ENCODE assay signal across 8 cellular contexts in the genomic region with DNA sequence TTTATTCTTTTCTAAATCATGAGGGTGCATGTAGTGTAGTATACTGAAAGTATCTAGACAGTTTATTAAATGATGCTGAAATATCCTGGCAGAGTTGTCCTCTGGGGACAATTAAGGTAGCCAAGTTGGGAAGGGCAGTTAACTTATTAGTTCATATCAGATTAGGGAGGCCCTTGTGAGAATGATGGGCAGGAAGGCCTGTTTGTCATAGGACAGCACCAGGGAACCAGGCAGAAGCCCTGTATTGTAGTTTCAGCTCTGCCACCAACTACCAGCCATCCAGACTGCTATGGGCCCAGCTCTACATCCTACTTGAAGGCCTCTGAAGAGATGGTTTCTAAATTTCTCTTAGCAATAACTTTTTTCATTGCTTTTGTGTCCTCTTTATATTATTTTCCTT. TPM values are rescaled to one million over a fixed set of nuclear protein-coding genes. Genes with fewer than 3 reads are reported as not detected.
DNase-seq lines count a peak whose midpoint lies in the region; ATAC-seq and TF ChIP-seq lines count a peak whose summit lies in the region.

No MANE protein-coding gene starts in this region.

- H3K14ac ChIP-seq in trophoblast cell (ENCODE audit: low read length) = no peak overlapping the region

- peaks cover 89% of the 10 kb centered on the region for H3K79me2 ChIP-seq in DOHH2 (ENCODE audit: control insufficient read depth, low read length)
- peaks cover 15% of the 10 kb centered on the region for H3K79me2 ChIP-seq in trophoblast cell (ENCODE audit: control insufficient read depth, insufficient read depth, low read length, poor library complexity)

- H3K23ac ChIP-seq in trophoblast cell (ENCODE audit: low read length) = no peak overlapping the region

- no peak overlapping the region for H4K12ac ChIP-seq in trophoblast cell (ENCODE audit: low read depth, low read length)

- H4K8ac ChIP-seq in trophoblast cell (ENCODE audit: low read depth, low read length) = no peak overlapping the region

- H4K20me1 ChIP-seq in DOHH2 (ENCODE audit: control insufficient read depth, insufficient read depth, low read depth, low read length) = peaks cover 65% of the 10 kb centered on the region

- H3K18ac ChIP-seq in trophoblast cell (ENCODE audit: low read length) = no peak overlapping the region

- H3K4me1 ChIP-seq in DOHH2 (ENCODE audit: control insufficient read depth, low read length) = peaks cover 69% of the 10 kb centered on the region
- peaks cover 0 to 2% of the 10 kb centered on the region in 2 experiments for H3K4me1 ChIP-seq in trophoblast cell (ENCODE audit: control insufficient read depth in 1 of 2, insufficient read depth in 2 of 2, low read length in 2 of 2)

- DNase-seq in NB4 (ENCODE audit: low read depth) (peak; percentile 47), dorsolateral prefrontal cortex (no peak), trophoblast cell (no peak), AG08395 (ENCODE audit: low spot score) (no peak), GM10248 (ENCODE audit: extremely low spot score) (no peak)

- H3K27ac ChIP-seq in DOHH2 (ENCODE audit: low read depth, low read length) (no peak overlapping the region), dorsolateral prefrontal cortex (peak overlapping the region in 34 of 59 donors; percentile 2 to 99 (median 33)), trophoblast cell (ENCODE audit: low read depth, low read length) (no peak overlapping the region)

- no peak overlapping the region for H2BK120ac ChIP-seq in trophoblast cell (ENCODE audit: insufficient read depth, low read length, poor library complexity)

- H3K79me1 ChIP-seq in trophoblast cell (ENCODE audit: low read length) = peaks cover 14% of the 10 kb centered on the region

- intact Hi-C loops in dorsolateral prefrontal cortex (cut with DNase I) = loop anchor here in 1 of 2 donors (10.0 kb wide), 1 partner anchor 52 kb away; no protein-coding TSS in a partner anchor

- no peak overlapping the region for H4K91ac ChIP-seq in trophoblast cell (ENCODE audit: low read depth, low read length)

- TF ChIP-seq CTCF in DOHH2 (IDR thresholded peaks at IDR 0.05; ENCODE audit: low read depth, low read length, poor library complexity, severe bottlenecking) = no peak
- no peak for TF ChIP-seq CTCF in NB4 (IDR thresholded peaks at IDR 0.05; ENCODE audit: low read depth, low read length)
- no peak for TF ChIP-seq CTCF in dorsolateral prefrontal cortex (IDR thresholded peaks at IDR 0.05 in 54 of 56, conservative IDR thresholded peaks at IDR 0.05 in 2 of 56; ENCODE audit: low read depth in 1 of 56, partially characterized antibody in 56 of 56)
- TF ChIP-seq CTCF in GM10248 (IDR thresholded peaks at IDR 0.05; ENCODE audit: control extremely low read depth, extremely low read depth, low read depth, missing control alignments) = no peak

- H3K4me3 ChIP-seq in DOHH2 (ENCODE audit: low read length) = peak overlapping the region; percentile 85
- H3K4me3 ChIP-seq in NB4 (ENCODE audit: low read depth, low read length) = peak overlapping the region; percentile 96
- peak overlapping the region in 49 of 59 donors; percentile 0 to 100 (median 98) for H3K4me3 ChIP-seq in dorsolateral prefrontal cortex
- no peak overlapping the region for H3K4me3 ChIP-seq in trophoblast cell (ENCODE audit: low read depth, low read length)

- no peaks in the 10 kb centered on the region for H3F3A ChIP-seq in DOHH2 (ENCODE audit: control insufficient read depth, insufficient read depth)

- no peak overlapping the region for H3K9ac ChIP-seq in trophoblast cell (ENCODE audit: low read length)

- peak overlapping the region; percentile 88 for H3K4ac ChIP-seq in trophoblast cell (ENCODE audit: low read depth, low read length)

- no peaks in the 10 kb centered on the region for H3K9me2 ChIP-seq in DOHH2 (replicated peaks; ENCODE audit: control insufficient read depth, low read length)

- H3K27me3 ChIP-seq in DOHH2 (ENCODE audit: control insufficient read depth, low read length) = no peaks in the 10 kb centered on the region
- H3K27me3 ChIP-seq in dorsolateral prefrontal cortex = no peaks in the 10 kb centered on the region
- H3K27me3 ChIP-seq in trophoblast cell (ENCODE audit: insufficient read depth, low read length) = no peaks in the 10 kb centered on the region

- no peak for TF ChIP-seq POLR2A in NB4 (IDR thresholded peaks at IDR 0.05; ENCODE audit: extremely low read depth, insufficient read length)

- H3K9me3 ChIP-seq in DOHH2 (ENCODE audit: control insufficient read depth, insufficient read depth, low read length) (no peaks in the 10 kb centered on the region), trophoblast cell (ENCODE audit: insufficient read depth, low read depth, low read length) (no peaks in the 10 kb centered on the region)

- H2BK12ac ChIP-seq in trophoblast cell (ENCODE audit: low read length) = no peak overlapping the region

- CTCF ChIA-PET in GM10248 (lab: Yijun Ruan, JAX) = interaction anchor here (1.6 to 4.9 kb wide), 3 partner anchors 10 to 441 kb away, joined by 8 to 24 read pairs (median 8); no protein-coding TSS in a partner anchor

- no peak overlapping the region for H2AFZ ChIP-seq in trophoblast cell (ENCODE audit: insufficient read depth, low read length, poor library complexity)

- H2BK5ac ChIP-seq in trophoblast cell (ENCODE audit: low read depth, low read length, poor library complexity) = no peak overlapping the region

- peak overlapping the region; percentile 83 for H3K4me2 ChIP-seq in DOHH2 (ENCODE audit: low read length)
- no peak overlapping the region for H3K4me2 ChIP-seq in trophoblast cell (ENCODE audit: low read length)

- H3K36me3 ChIP-seq in DOHH2 (ENCODE audit: control insufficient read depth, low read length) (peaks cover 83% of the 10 kb centered on the region), trophoblast cell (ENCODE audit: control insufficient read depth in 1 of 2, insufficient read depth in 2 of 2, low read length in 2 of 2) (peaks cover 0 to 3% of the 10 kb centered on the region in 2 experiments)

- POLR2A ChIA-PET in GM10248 (lab: Yijun Ruan, JAX) = no interaction called here

- no peak for ATAC-seq in HG02970 (IDR thresholded peaks at IDR 0.05; ENCODE audit: low FRiP score, unreplicated experiment)
- ATAC-seq in GM21619 (IDR thresholded peaks at IDR 0.05; ENCODE audit: unreplicated experiment) = no peak

- H2AK5ac ChIP-seq in trophoblast cell (ENCODE audit: low read length) = no peak overlapping the region

RNA-seq across cellular contexts. Expression of gene MYLIP, which starts 4.0 kb away (rescaled TPM):
- total RNA-seq in dorsolateral prefrontal cortex = 10 to 100 TPM; 10.2 to 40.1 (median 21.7) TPM
- polyA plus RNA-seq in trophoblast cell (2013) = 29.7 and 30.4 TPM in 2 replicates

Comparison
In these comparisons a context has a peak if more than half of its experiments do, and no peak if none do; other contexts are left out.
1. H3K27ac ChIP-seq: peak in dorsolateral prefrontal cortex (34 of 59); none in DOHH2 (single experiment) and trophoblast cell (single experiment).